Comparison of ENCODE assay signal across 1 cellular context in the genomic region with DNA sequence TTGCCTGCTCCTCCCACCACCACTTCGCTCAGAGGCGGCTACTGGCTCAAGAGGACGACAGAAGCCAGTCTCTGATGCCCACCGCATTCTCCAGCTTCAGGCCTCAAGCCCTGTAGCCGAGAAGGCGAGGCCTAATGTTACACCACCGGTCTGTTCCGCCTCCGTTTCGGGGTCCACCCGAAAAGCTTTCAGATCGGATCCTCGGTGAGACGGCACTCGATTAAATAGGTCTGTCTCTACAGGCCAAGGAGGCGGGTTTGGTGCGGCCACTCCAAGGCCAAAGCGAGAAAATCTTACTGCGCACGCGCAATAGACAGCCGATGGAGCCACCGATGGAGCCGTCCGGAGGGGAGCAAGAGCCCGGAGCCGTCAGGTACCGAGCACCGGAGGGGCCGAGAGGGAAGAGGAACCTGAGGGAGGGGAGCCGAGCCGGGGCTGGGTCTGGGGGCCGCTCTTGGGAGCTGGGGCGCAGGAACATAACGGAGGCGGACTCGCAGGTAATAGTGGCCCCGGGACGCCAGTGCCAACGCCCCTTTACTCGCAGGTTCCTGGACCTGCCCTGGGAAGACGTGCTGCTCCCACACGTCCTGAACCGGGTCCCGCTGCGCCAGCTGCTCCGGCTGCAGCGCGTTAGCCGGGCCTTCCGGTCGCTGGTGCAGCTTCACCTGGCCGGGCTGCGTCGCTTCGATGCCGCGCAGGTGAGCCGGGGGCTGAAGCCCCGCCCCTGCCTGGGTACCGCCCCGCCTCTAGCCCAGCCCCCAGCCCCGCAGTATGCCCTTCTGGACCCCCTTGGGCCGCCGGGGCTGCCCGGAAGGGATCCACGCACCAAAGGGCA.
TF ChIP-seq lines count a peak whose summit lies in the region.

A gene with protein sequence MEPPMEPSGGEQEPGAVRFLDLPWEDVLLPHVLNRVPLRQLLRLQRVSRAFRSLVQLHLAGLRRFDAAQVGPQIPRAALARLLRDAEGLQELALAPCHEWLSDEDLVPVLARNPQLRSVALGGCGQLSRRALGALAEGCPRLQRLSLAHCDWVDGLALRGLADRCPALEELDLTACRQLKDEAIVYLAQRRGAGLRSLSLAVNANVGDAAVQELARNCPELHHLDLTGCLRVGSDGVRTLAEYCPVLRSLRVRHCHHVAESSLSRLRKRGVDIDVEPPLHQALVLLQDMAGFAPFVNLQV (plus strand): TSS at position 27 of the 835 bp plus-strand sequence. CDS start 294 bp downstream, at position 321.

TF ChIP-seq in K562, 482 proteins besides CTCF, POLR2A, EP300 and RAD21 (continued from another document and continues in another):
- no peak for TF ChIP-seq ETV6 (IDR thresholded peaks at IDR 0.05; ENCODE audit: borderline replicate concordance in 1 of 2, low read depth in 2 of 2, low read length in 1 of 2)
- no peak for TF ChIP-seq ETV6 (CRISPR knock-in tag; IDR thresholded peaks at IDR 0.05; ENCODE audit: borderline replicate concordance)
- no peak for TF ChIP-seq ZNF57 (CRISPR knock-in tag; IDR thresholded peaks at IDR 0.05)
- no peak for TF ChIP-seq MEF2A (IDR thresholded peaks at IDR 0.05; ENCODE audit: control insufficient read depth, low read depth, low read length)
- TF ChIP-seq MLX (CRISPR knock-in tag; conservative IDR thresholded peaks at IDR 0.05), result no peak
- TF ChIP-seq SNIP1 (IDR thresholded peaks at IDR 0.05; ENCODE audit: low read depth), result no peak
- peak in 1 of 2 experiments; percentile 32; a peak in 2 of 4 replicates for TF ChIP-seq TEAD1 (CRISPR knock-in tag; IDR thresholded peaks at IDR 0.05)
- TF ChIP-seq MYNN (IDR thresholded peaks at IDR 0.05), result no peak; the same call in 1 of the 2 replicates
- no peak for TF ChIP-seq MYNN (CRISPR knock-in tag; IDR thresholded peaks at IDR 0.05)
- 0 out of 2 replicates have a peak, but pooled peaks have one; percentile 31 for TF ChIP-seq POLR2AphosphoS2 (IDR thresholded peaks at IDR 0.05; ENCODE audit: low read length)
- peak; percentile 26; the same call in 1 of the 2 replicates for TF ChIP-seq PML (IDR thresholded peaks at IDR 0.05; ENCODE audit: low read length)
- peak in 1 of 2 experiments; percentile 56; a peak in 1 of 4 replicates for TF ChIP-seq TBL1XR1 (IDR thresholded peaks at IDR 0.05; ENCODE audit: low read length in 2 of 2)
- TF ChIP-seq, protein P1, sequence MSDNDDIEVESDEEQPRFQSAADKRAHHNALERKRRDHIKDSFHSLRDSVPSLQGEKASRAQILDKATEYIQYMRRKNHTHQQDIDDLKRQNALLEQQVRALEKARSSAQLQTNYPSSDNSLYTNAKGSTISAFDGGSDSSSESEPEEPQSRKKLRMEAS (CRISPR knock-in tag; IDR thresholded peaks at IDR 0.05), result no peak; the same call in 1 of the 2 replicates
- TF ChIP-seq HMG20B (CRISPR knock-in tag; IDR thresholded peaks at IDR 0.05), result no peak
- peak; percentile 15; the same call in 1 of the 2 replicates for TF ChIP-seq SOX6 (IDR thresholded peaks at IDR 0.05)
- TF ChIP-seq FOXP4 (CRISPR knock-in tag; IDR thresholded peaks at IDR 0.05; ENCODE audit: borderline replicate concordance), result no peak
- no peak for TF ChIP-seq ERF (CRISPR knock-in tag; IDR thresholded peaks at IDR 0.05)
- TF ChIP-seq TRIM28 (IDR thresholded peaks at IDR 0.05), result no peak
- no peak for TF ChIP-seq NR0B1 (IDR thresholded peaks at IDR 0.05; ENCODE audit: partially characterized antibody)
- TF ChIP-seq, protein P2, sequence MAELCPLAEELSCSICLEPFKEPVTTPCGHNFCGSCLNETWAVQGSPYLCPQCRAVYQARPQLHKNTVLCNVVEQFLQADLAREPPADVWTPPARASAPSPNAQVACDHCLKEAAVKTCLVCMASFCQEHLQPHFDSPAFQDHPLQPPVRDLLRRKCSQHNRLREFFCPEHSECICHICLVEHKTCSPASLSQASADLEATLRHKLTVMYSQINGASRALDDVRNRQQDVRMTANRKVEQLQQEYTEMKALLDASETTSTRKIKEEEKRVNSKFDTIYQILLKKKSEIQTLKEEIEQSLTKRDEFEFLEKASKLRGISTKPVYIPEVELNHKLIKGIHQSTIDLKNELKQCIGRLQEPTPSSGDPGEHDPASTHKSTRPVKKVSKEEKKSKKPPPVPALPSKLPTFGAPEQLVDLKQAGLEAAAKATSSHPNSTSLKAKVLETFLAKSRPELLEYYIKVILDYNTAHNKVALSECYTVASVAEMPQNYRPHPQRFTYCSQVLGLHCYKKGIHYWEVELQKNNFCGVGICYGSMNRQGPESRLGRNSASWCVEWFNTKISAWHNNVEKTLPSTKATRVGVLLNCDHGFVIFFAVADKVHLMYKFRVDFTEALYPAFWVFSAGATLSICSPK (IDR thresholded peaks at IDR 0.05; ENCODE audit: borderline replicate concordance), result 0 out of 2 replicates have a peak, but pooled peaks have one; percentile 33
- TF ChIP-seq ZNF316 (IDR thresholded peaks at IDR 0.05), result no peak
- peak; percentile 98 for TF ChIP-seq NCOA1 (IDR thresholded peaks at IDR 0.05; ENCODE audit: low read depth)
- no peak for TF ChIP-seq ZNF584 (CRISPR knock-in tag; IDR thresholded peaks at IDR 0.05; ENCODE audit: low read depth)
- 0 out of 2 replicates have a peak, but pooled peaks have one; percentile 66 for TF ChIP-seq HDAC2 (IDR thresholded peaks at IDR 0.05)
- TF ChIP-seq BHLHE40 (IDR thresholded peaks at IDR 0.05; ENCODE audit: low read length), result peak; percentile 25; the same call in 1 of the 2 replicates
- 0 out of 2 replicates have a peak, but pooled peaks have one; percentile 11 for TF ChIP-seq EGR1 (conservative IDR thresholded peaks at IDR 0.05)
- peak; percentile 94 for TF ChIP-seq ZBTB40 (IDR thresholded peaks at IDR 0.05)
- no peak for TF ChIP-seq ZBTB40 (CRISPR knock-in tag; IDR thresholded peaks at IDR 0.05)
- TF ChIP-seq CREM (IDR thresholded peaks at IDR 0.05; ENCODE audit: low read depth), result peak; percentile 1; the same call in 1 of the 2 replicates
- peak; percentile 81 for TF ChIP-seq L3MBTL2 (IDR thresholded peaks at IDR 0.05)
- TF ChIP-seq, protein P3, sequence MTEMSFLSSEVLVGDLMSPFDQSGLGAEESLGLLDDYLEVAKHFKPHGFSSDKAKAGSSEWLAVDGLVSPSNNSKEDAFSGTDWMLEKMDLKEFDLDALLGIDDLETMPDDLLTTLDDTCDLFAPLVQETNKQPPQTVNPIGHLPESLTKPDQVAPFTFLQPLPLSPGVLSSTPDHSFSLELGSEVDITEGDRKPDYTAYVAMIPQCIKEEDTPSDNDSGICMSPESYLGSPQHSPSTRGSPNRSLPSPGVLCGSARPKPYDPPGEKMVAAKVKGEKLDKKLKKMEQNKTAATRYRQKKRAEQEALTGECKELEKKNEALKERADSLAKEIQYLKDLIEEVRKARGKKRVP (CRISPR knock-in tag; IDR thresholded peaks at IDR 0.05), result no peak
- no peak for TF ChIP-seq POLR2B (IDR thresholded peaks at IDR 0.05; ENCODE audit: low read depth, partially characterized antibody)
- TF ChIP-seq ZNF124 (CRISPR knock-in tag; IDR thresholded peaks at IDR 0.05), result no peak
- TF ChIP-seq SMC3 (conservative IDR thresholded peaks at IDR 0.05; ENCODE audit: insufficient read depth, low read depth, low read length), result 0 out of 2 replicates have a peak, but pooled peaks have one; percentile 14
- TF ChIP-seq BCLAF1 (IDR thresholded peaks at IDR 0.05; ENCODE audit: borderline replicate concordance in 1 of 2, control insufficient read depth in 1 of 2, low read depth in 2 of 2, low read length in 1 of 2), result peak in 1 of 2 experiments; percentile 79; a peak in 1 of 4 replicates
